1 cellular context compared by ENCODE assay signal in genomic region chr2:10550206-10551001, GRCh38.
TF ChIP-seq lines count a peak whose summit lies in the region.

No MANE protein-coding gene starts in this region.

TF ChIP-seq in HepG2, 621 proteins besides CTCF, POLR2A, EP300 and RAD21:
- TF ChIP-seq AKNA (CRISPR knock-in tag; IDR thresholded peaks at IDR 0.05; ENCODE audit: borderline replicate concordance) = no peak
- no peak for TF ChIP-seq ZNF605 (CRISPR knock-in tag; IDR thresholded peaks at IDR 0.05)
- TF ChIP-seq ZNF781 (CRISPR knock-in tag; IDR thresholded peaks at IDR 0.05; ENCODE audit: borderline replicate concordance, not compliant biosample characterization) = no peak
- peak; percentile 30; the same call in 1 of the 2 replicates for TF ChIP-seq SAP130 (CRISPR knock-in tag; IDR thresholded peaks at IDR 0.05; ENCODE audit: low read depth)
- TF ChIP-seq HNRNPL (IDR thresholded peaks at IDR 0.05; ENCODE audit: low read depth, low read length) = no peak
- no peak for TF ChIP-seq MED8 (CRISPR knock-in tag; IDR thresholded peaks at IDR 0.05; ENCODE audit: insufficient replicate concordance)
- no peak for TF ChIP-seq ZNF234 (CRISPR knock-in tag; conservative IDR thresholded peaks at IDR 0.05)
- no peak for TF ChIP-seq ZSCAN12 (CRISPR knock-in tag; IDR thresholded peaks at IDR 0.05)
- no peak for TF ChIP-seq CC2D1A (CRISPR knock-in tag; IDR thresholded peaks at IDR 0.05)
- 0 out of 2 replicates have a peak, but pooled peaks have one; percentile 21 for TF ChIP-seq TFAP4 (IDR thresholded peaks at IDR 0.05; ENCODE audit: borderline replicate concordance, low read depth)
- TF ChIP-seq ERF (CRISPR knock-in tag; IDR thresholded peaks at IDR 0.05) = no peak
- TF ChIP-seq THAP11 (CRISPR knock-in tag; IDR thresholded peaks at IDR 0.05) = no peak
- TF ChIP-seq LRRFIP1 (CRISPR knock-in tag; conservative IDR thresholded peaks at IDR 0.05) = no peak
- no peak for TF ChIP-seq ZNF318 (CRISPR knock-in tag; IDR thresholded peaks at IDR 0.05)
- TF ChIP-seq ZNF777 (CRISPR knock-in tag; IDR thresholded peaks at IDR 0.05) = no peak
- peak; percentile 55 for TF ChIP-seq ZBTB33 (CRISPR knock-in tag; IDR thresholded peaks at IDR 0.05)
- TF ChIP-seq ZBTB38 (CRISPR knock-in tag; IDR thresholded peaks at IDR 0.05) = peak; percentile 69; the same call in 1 of the 2 replicates
